ENCODE assay signal across 1 cellular context in genomic region chr10:44977287-44978212, GRCh38.
TF ChIP-seq lines count a peak whose summit lies in the region.

No MANE protein-coding gene starts in this region.

TF ChIP-seq in HepG2, 621 proteins besides CTCF, POLR2A, EP300 and RAD21 (continued from another document and continues in another):
- TF ChIP-seq DMTF1 (CRISPR knock-in tag; IDR thresholded peaks at IDR 0.05) (no peak), RBM22 (optimal IDR thresholded peaks at IDR 0.05; ENCODE audit: low read length) (no peak), HCFC1 (IDR thresholded peaks at IDR 0.05; ENCODE audit: low read depth, low read length) (no peak), CSRNP2 (CRISPR knock-in tag; conservative IDR thresholded peaks at IDR 0.05; ENCODE audit: low read depth) (no peak), ZBTB7A (CRISPR knock-in tag; IDR thresholded peaks at IDR 0.05) (no peak), NR1H2 (CRISPR knock-in tag; IDR thresholded peaks at IDR 0.05; ENCODE audit: borderline replicate concordance, low read depth) (peak; percentile 34; the same call in 1 of the 2 replicates), TRAFD1 (CRISPR knock-in tag; IDR thresholded peaks at IDR 0.05; ENCODE audit: borderline replicate concordance) (no peak), SETDB1 (CRISPR knock-in tag; IDR thresholded peaks at IDR 0.05; ENCODE audit: borderline replicate concordance) (0 out of 2 replicates have a peak, but pooled peaks have one; percentile 13), RXRA (CRISPR knock-in tag; IDR thresholded peaks at IDR 0.05) (no peak), ZNF709 (CRISPR knock-in tag; IDR thresholded peaks at IDR 0.05) (no peak), MXD3 (CRISPR knock-in tag; IDR thresholded peaks at IDR 0.05) (peak; percentile 72), ZHX1 (CRISPR knock-in tag; IDR thresholded peaks at IDR 0.05; ENCODE audit: low read depth) (no peak), ZNF782 (CRISPR knock-in tag; IDR thresholded peaks at IDR 0.05; ENCODE audit: borderline replicate concordance) (no peak; the same call in 1 of the 2 replicates), PRDM10 (CRISPR knock-in tag; IDR thresholded peaks at IDR 0.05; ENCODE audit: low read depth) (no peak), ZNF503 (CRISPR knock-in tag; IDR thresholded peaks at IDR 0.05) (no peak), SALL1 (CRISPR knock-in tag; IDR thresholded peaks at IDR 0.05) (peak; percentile 80), NPAS2 (CRISPR knock-in tag; IDR thresholded peaks at IDR 0.05; ENCODE audit: borderline replicate concordance) (no peak), PHF5A (CRISPR knock-in tag; IDR thresholded peaks at IDR 0.05; ENCODE audit: low read depth, unreplicated experiment) (peak; percentile 82), STAG1 (CRISPR knock-in tag; IDR thresholded peaks at IDR 0.05) (no peak), ZNF737 (CRISPR knock-in tag; IDR thresholded peaks at IDR 0.05; ENCODE audit: borderline replicate concordance) (no peak; the same call in 1 of the 2 replicates), HMGXB4 (CRISPR knock-in tag; IDR thresholded peaks at IDR 0.05; ENCODE audit: borderline replicate concordance in 1 of 2, low read depth in 1 of 2) (peak; percentile 14 to 52; a peak in 2 of 4 replicates), ARID2 (CRISPR knock-in tag; IDR thresholded peaks at IDR 0.05; ENCODE audit: borderline replicate concordance) (no peak), MAZ (IDR thresholded peaks at IDR 0.05; ENCODE audit: borderline replicate concordance, low read depth, low read length) (no peak), MAZ (CRISPR knock-in tag; IDR thresholded peaks at IDR 0.05; ENCODE audit: low read depth) (no peak), ZNF484 (CRISPR knock-in tag; IDR thresholded peaks at IDR 0.05; ENCODE audit: borderline replicate concordance, low read depth) (no peak), HIC2 (CRISPR knock-in tag; IDR thresholded peaks at IDR 0.05; ENCODE audit: low read depth) (peak; percentile 36; the same call in 1 of the 2 replicates), BCL6 (CRISPR knock-in tag; IDR thresholded peaks at IDR 0.05) (peak; percentile 4; the same call in 1 of the 2 replicates), ZNF605 (CRISPR knock-in tag; IDR thresholded peaks at IDR 0.05) (no peak), AKNA (CRISPR knock-in tag; IDR thresholded peaks at IDR 0.05; ENCODE audit: borderline replicate concordance) (no peak)
